36 cellular contexts compared by ENCODE assay signal in the genomic region with DNA sequence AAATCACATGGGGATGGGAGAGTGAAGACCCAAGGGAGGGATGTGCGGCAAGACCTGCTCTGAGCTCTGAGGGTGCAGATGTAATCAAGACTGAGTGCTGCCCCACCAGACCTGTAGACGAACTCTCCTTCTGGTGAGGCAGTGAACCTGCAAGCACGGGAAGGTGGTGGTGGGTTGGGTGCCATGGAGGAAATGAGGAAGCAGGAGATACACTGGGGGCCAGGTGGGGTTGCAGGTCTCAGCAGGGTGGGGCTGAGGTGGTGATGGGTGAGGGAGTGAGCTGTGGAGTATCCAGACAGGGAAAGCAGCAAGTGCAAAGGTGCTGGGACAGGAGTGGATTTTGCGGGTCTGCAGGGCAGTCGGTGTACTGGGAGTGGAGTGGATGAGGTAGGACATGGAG.
"Had no signal": no experiment of that assay in that cellular context is flagged by ENCODE, and none has a peak within 500 bp of the region (broad histone marks: within the 10 kb centered on the region; RNA-seq: fewer than 3 reads in every experiment).

No MANE protein-coding gene starts in this region.

- DNase-seq: activated B cell treated with CpG ODN at 0.5 μM for 24 hours; activated CD4-positive, alpha-beta memory T cell treated with anti-CD3 and anti-CD28 coated beads for 36 hours; activated CD4-positive, alpha-beta T cell treated with anti-CD3 and anti-CD28 coated beads for 4 hours; activated CD4-positive, alpha-beta T cell treated with anti-CD3 and anti-CD28 coated beads, Interleukin-2, amount 10 ng/mL, durations not matched to agents 24 days and 14 days; activated CD4-positive, alpha-beta T cell treated with anti-CD3 and anti-CD28 coated beads, Interleukin-2, amount 50 U/mL, for 1 hour; activated CD4-positive, alpha-beta T cell treated with anti-CD3 and anti-CD28 coated beads, Interleukin-2, amount 50 U/mL, for 4 hours; activated CD4-positive, CD25-positive, alpha-beta regulatory T cell treated with anti-CD3 and anti-CD28 coated beads, Interleukin-2, amount 50 U/mL, for 72 hours; activated CD8-positive, alpha-beta memory T cell treated with anti-CD3 and anti-CD28 coated beads, Interleukin-2, amount 50 U/mL, for 4 hours; activated CD8-positive, alpha-beta T cell treated with anti-CD3 and anti-CD28 coated beads for 36 hours; activated effector memory CD4-positive, alpha-beta T cell treated with anti-CD3 and anti-CD28 coated beads, Interleukin-2, amount 50 U/mL, for 16 hours; activated gamma-delta T cell treated with Interleukin-2 at 50 U/mL for 16 hours; activated naive CD4-positive, alpha-beta T cell; activated naive CD4-positive, alpha-beta T cell treated with anti-CD3 and anti-CD28 coated beads for 36 hours; activated naive CD4-positive, alpha-beta T cell treated with anti-CD3 and anti-CD28 coated beads, Interleukin-2, amount 50 U/mL, for 16 hours; activated naive CD8-positive, alpha-beta T cell treated with anti-CD3 and anti-CD28 coated beads for 36 hours; activated T-cell treated with anti-CD3 and anti-CD28 coated beads for 4 hours; activated T-cell treated with anti-CD3 and anti-CD28 coated beads, Interleukin-2, amount 50 U/mL, for 1 hour; activated T-cell treated with anti-CD3 and anti-CD28 coated beads, Interleukin-2, amount 50 U/mL, for 4 hours; activated T-cell treated with anti-CD3 and anti-CD28 coated beads, Interleukin-2, amount 50 U/mL, for 72 hours; adrenal gland; amniotic stem cell; aorta; body of pancreas; brain microvascular endothelial cell; central memory CD4-positive, alpha-beta T cell; SW 1271; T-helper 1 cell; T-helper 2 cell; T-helper 9 cell had no signal

- H3K9me3 Mint-ChIP-seq: activated B cell treated with CpG ODN at 0.5 μM for 24 hours; activated CD4-positive, alpha-beta memory T cell treated with anti-CD3 and anti-CD28 coated beads for 36 hours; activated CD4-positive, alpha-beta T cell treated with anti-CD3 and anti-CD28 coated beads, Interleukin-2, amount 10 ng/mL, durations not matched to agents 24 days and 14 days; activated CD8-positive, alpha-beta T cell treated with anti-CD3 and anti-CD28 coated beads for 36 hours; activated naive CD4-positive, alpha-beta T cell treated with anti-CD3 and anti-CD28 coated beads for 36 hours; activated naive CD4-positive, alpha-beta T cell treated with anti-CD3 and anti-CD28 coated beads, Interleukin-2, amount 50 U/mL, for 72 hours; activated naive CD8-positive, alpha-beta T cell treated with anti-CD3 and anti-CD28 coated beads for 36 hours; activated T-cell treated with anti-CD3 and anti-CD28 coated beads, Interleukin-2, amount 50 U/mL, for 4 hours; activated T-cell treated with anti-CD3 and anti-CD28 coated beads, Interleukin-2, amount 50 U/mL, for 72 hours; activated T-helper 1 cell treated with anti-CD3 and anti-CD28 coated beads, Interleukin-12 subunit alpha, Interleukin-12 subunit beta, Interleukin-2, Interleukin-4 antibody, amounts not matched to agents 30 ng/mL and 10 ng/mL and 1 ng/mL, durations not matched to agents 14 hours and 24 hours and 36 hours; activated T-helper 17 cell treated with anti-CD3 and anti-CD28 coated beads, Interleukin-2, amount 50 U/mL, for 72 hours; T-helper 1 cell treated with Interleukin-12 subunit alpha and Interleukin-12 subunit beta and Interleukin-4 antibody, amounts not matched to agents 30 μg/mL and 1 μg/mL, for 36 hours; T-helper 2 cell treated with Interferon-gamma antibody and Interleukin-4, amounts not matched to agents 5 μg/mL and 100 μg/mL, for 36 hours had no signal

- H3K27ac ChIP-seq: adrenal gland, body of pancreas, brain microvascular endothelial cell, breast epithelium, VCaP had no signal

- H3K4me3 Mint-ChIP-seq: activated B cell treated with CpG ODN at 0.5 μM for 24 hours; activated CD4-positive, alpha-beta memory T cell treated with anti-CD3 and anti-CD28 coated beads for 36 hours; activated CD4-positive, alpha-beta T cell treated with anti-CD3 and anti-CD28 coated beads, Interleukin-2, amount 10 ng/mL, durations not matched to agents 24 days and 14 days; activated CD8-positive, alpha-beta T cell treated with anti-CD3 and anti-CD28 coated beads for 36 hours; activated naive CD4-positive, alpha-beta T cell treated with anti-CD3 and anti-CD28 coated beads for 36 hours; activated naive CD8-positive, alpha-beta T cell treated with anti-CD3 and anti-CD28 coated beads for 36 hours; activated T-cell treated with anti-CD3 and anti-CD28 coated beads, Interleukin-2, amount 50 U/mL, for 4 hours; activated T-cell treated with anti-CD3 and anti-CD28 coated beads, Interleukin-2, amount 50 U/mL, for 72 hours; activated T-helper 1 cell treated with anti-CD3 and anti-CD28 coated beads, Interleukin-12 subunit alpha, Interleukin-12 subunit beta, Interleukin-2, Interleukin-4 antibody, amounts not matched to agents 30 ng/mL and 10 ng/mL and 1 ng/mL, durations not matched to agents 14 hours and 24 hours and 36 hours; activated T-helper 17 cell treated with anti-CD3 and anti-CD28 coated beads, Interleukin-2, amount 50 U/mL, for 72 hours; T-helper 1 cell treated with Interleukin-12 subunit alpha and Interleukin-12 subunit beta and Interleukin-4 antibody, amounts not matched to agents 30 μg/mL and 1 μg/mL, for 36 hours; T-helper 2 cell treated with Interferon-gamma antibody and Interleukin-4, amounts not matched to agents 5 μg/mL and 100 μg/mL, for 36 hours had no signal

- H3K36me3 Mint-ChIP-seq: activated CD4-positive, alpha-beta memory T cell treated with anti-CD3 and anti-CD28 coated beads for 36 hours; activated naive CD4-positive, alpha-beta T cell treated with anti-CD3 and anti-CD28 coated beads, Interleukin-2, amount 50 U/mL, for 72 hours; activated naive CD8-positive, alpha-beta T cell treated with anti-CD3 and anti-CD28 coated beads for 36 hours had no signal

- H3K4me1 ChIP-seq: adrenal gland, body of pancreas, breast epithelium had no signal

- H3K27me3 Mint-ChIP-seq: activated CD4-positive, alpha-beta T cell treated with anti-CD3 and anti-CD28 coated beads, Interleukin-2, amount 10 ng/mL, durations not matched to agents 24 days and 14 days had no signal

- H3K4me3 ChIP-seq: adrenal gland, body of pancreas, breast epithelium had no signal

- H3K9me3 ChIP-seq: adrenal gland, body of pancreas, breast epithelium had no signal

- H3K36me3 ChIP-seq: adrenal gland, brain microvascular endothelial cell, breast epithelium had no signal

- H3K27me3 ChIP-seq: adrenal gland, body of pancreas, brain microvascular endothelial cell, breast epithelium had no signal

- H3K27ac Mint-ChIP-seq: activated B cell treated with CpG ODN at 0.5 μM for 24 hours; activated CD4-positive, alpha-beta memory T cell treated with anti-CD3 and anti-CD28 coated beads for 36 hours; activated CD4-positive, alpha-beta T cell treated with anti-CD3 and anti-CD28 coated beads, Interleukin-2, amount 10 ng/mL, durations not matched to agents 24 days and 14 days; activated CD8-positive, alpha-beta T cell treated with anti-CD3 and anti-CD28 coated beads for 36 hours; activated naive CD4-positive, alpha-beta T cell treated with anti-CD3 and anti-CD28 coated beads for 36 hours; activated naive CD4-positive, alpha-beta T cell treated with anti-CD3 and anti-CD28 coated beads, Interleukin-2, amount 50 U/mL, for 72 hours; activated naive CD8-positive, alpha-beta T cell treated with anti-CD3 and anti-CD28 coated beads for 36 hours; activated T-cell treated with anti-CD3 and anti-CD28 coated beads, Interleukin-2, amount 50 U/mL, for 72 hours; activated T-helper 1 cell treated with anti-CD3 and anti-CD28 coated beads, Interleukin-12 subunit alpha, Interleukin-12 subunit beta, Interleukin-2, Interleukin-4 antibody, amounts not matched to agents 30 ng/mL and 10 ng/mL and 1 ng/mL, durations not matched to agents 14 hours and 24 hours and 36 hours; activated T-helper 17 cell treated with anti-CD3 and anti-CD28 coated beads, Interleukin-2, amount 50 U/mL, for 72 hours; T-helper 1 cell treated with Interleukin-12 subunit alpha and Interleukin-12 subunit beta and Interleukin-4 antibody, amounts not matched to agents 30 μg/mL and 1 μg/mL, for 36 hours; T-helper 2 cell treated with Interferon-gamma antibody and Interleukin-4, amounts not matched to agents 5 μg/mL and 100 μg/mL, for 36 hours had no signal

- H3K4me1 Mint-ChIP-seq: activated B cell treated with CpG ODN at 0.5 μM for 24 hours; activated CD4-positive, alpha-beta T cell treated with anti-CD3 and anti-CD28 coated beads, Interleukin-2, amount 10 ng/mL, durations not matched to agents 24 days and 14 days; activated naive CD8-positive, alpha-beta T cell treated with anti-CD3 and anti-CD28 coated beads for 36 hours; activated T-helper 17 cell treated with anti-CD3 and anti-CD28 coated beads, Interleukin-2, amount 50 U/mL, for 72 hours had no signal
